ENCODE assay signal across 8 cellular contexts in genomic region chr7:7967909-7968543, GRCh38. TPM values are rescaled to one million over a fixed set of nuclear protein-coding genes. Genes with fewer than 3 reads are reported as not detected.
DNase-seq lines count a peak whose midpoint lies in the region; ATAC-seq and TF ChIP-seq lines count a peak whose summit lies in the region.

No MANE protein-coding gene starts in this region.

- no peaks in the 10 kb centered on the region for H3K36me3 Mint-ChIP-seq in memory B cell

- DNase-seq in right atrium auricular region (ENCODE audit: low spot score): no peak
- DNase-seq in left cardiac atrium: no peak
- DNase-seq in astrocyte of the cerebellum (ENCODE audit: low read depth): no peak
- no peak for DNase-seq in memory B cell (ENCODE audit: low spot score in 2 of 2)
- no peak for DNase-seq in SK-N-DZ (ENCODE audit: low spot score)
- no peak for DNase-seq in NCI-H1694 treated with DMSO at 0.1 percent for 48 hours (lab: John Stamatoyannopoulos, UW)
- no peak for DNase-seq in AG08396 (ENCODE audit: low spot score)

- no peaks in the 10 kb centered on the region for H3K9me3 Mint-ChIP-seq in memory B cell

- TF ChIP-seq CTCF in right atrium auricular region (IDR thresholded peaks at IDR 0.05) (no peak), astrocyte of the cerebellum (IDR thresholded peaks at IDR 0.05; ENCODE audit: low read depth, low read length, missing control alignments) (no peak)

- intact Hi-C loops in left cardiac atrium (cut with DNase I): loop anchor here in 1 of 2 donors (10.0 kb wide), 1 partner anchor 247 kb away; no protein-coding TSS in a partner anchor

- H3K4me3 Mint-ChIP-seq in memory B cell: peak overlapping the region; percentile 88

- H3K9me3 ChIP-seq in right atrium auricular region: no peaks in the 10 kb centered on the region

- no peaks in the 10 kb centered on the region for H3K36me3 ChIP-seq in right atrium auricular region

- peaks cover 5% of the 10 kb centered on the region for H3K4me1 Mint-ChIP-seq in memory B cell

- in situ Hi-C loops in astrocyte of the cerebellum (cut with HindIII; ENCODE audit: low sequenced_read_pairs): no loop called here

- H3K4me1 ChIP-seq in right atrium auricular region: peaks cover 0 to 30% of the 10 kb centered on the region in 2 donors

- peak overlapping the region; percentile 92 to 98 for H3K27ac ChIP-seq in right atrium auricular region

- H3K4me3 ChIP-seq in right atrium auricular region (peak overlapping the region; percentile 91 to 98), astrocyte of the cerebellum (ENCODE audit: low read depth, low read length) (peak overlapping the region; percentile 82)

- H3K27me3 Mint-ChIP-seq in memory B cell: no peaks in the 10 kb centered on the region

- no peaks in the 10 kb centered on the region for H3K27me3 ChIP-seq in right atrium auricular region

- H3K27ac Mint-ChIP-seq in memory B cell: peak overlapping the region; percentile 71

- ATAC-seq in left cardiac atrium: no peak
- ATAC-seq in memory B cell (ENCODE audit: low read depth): no peak
- ATAC-seq in HG03139 (IDR thresholded peaks at IDR 0.05; ENCODE audit: unreplicated experiment): no peak

RNA-seq across cellular contexts. Expression of gene GLCCI1, which starts 0.6 kb away (rescaled TPM):
- total RNA-seq in right atrium auricular region (1 to 10 TPM; 3.4 to 3.8 TPM), left cardiac atrium (1 to 10 TPM; 6.4 to 8.2 TPM)
- 40.2 and 50.3 TPM in 2 replicates for polyA plus RNA-seq in SK-N-DZ (2014; cell fraction: cytosol; rRNA removed)
- polyA plus RNA-seq in SK-N-DZ (2014; cell fraction: nucleus; rRNA removed): 70.6 and 72.1 TPM in 2 replicates
